In the genomic region with DNA sequence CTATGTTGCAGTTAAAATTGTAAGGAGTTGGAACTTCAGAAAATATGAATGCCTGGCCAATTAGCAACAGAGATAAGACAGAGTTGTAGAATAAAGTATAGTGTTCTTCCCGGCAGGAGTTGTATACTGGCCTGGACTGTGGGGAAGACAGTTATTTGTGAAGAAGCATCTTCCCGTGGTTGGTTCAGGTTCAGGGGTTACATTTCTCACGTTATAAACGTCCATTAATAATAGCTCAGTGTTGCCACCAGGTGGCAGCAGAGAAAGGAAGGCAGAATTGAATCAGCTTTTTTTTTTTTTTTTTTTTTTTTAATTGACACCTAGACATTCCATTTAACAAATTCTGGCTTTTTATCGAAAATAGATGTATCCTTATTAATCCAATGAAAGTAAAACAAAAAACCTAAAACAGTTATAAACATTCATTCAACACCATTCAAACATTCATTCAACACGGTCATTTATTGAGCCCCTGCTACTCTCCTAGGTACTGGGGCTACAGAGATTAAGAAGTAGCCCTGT, we compare ENCODE assay signal across 9 cellular contexts.
DNase-seq lines count a peak whose midpoint lies in the region; ATAC-seq, FAIRE-seq and TF ChIP-seq lines count a peak whose summit lies in the region.
"Had no signal": no experiment of that assay in that cellular context is flagged by ENCODE, and none has a peak within 500 bp of the region (broad histone marks: within the 10 kb centered on the region; RNA-seq: fewer than 3 reads in every experiment).

No MANE protein-coding gene starts in this region.

- H3K4ac ChIP-seq in H1 (replicated peaks; ENCODE audit: insufficient read length, low read depth, low read length), result no peak overlapping the region

- CTCF ChIA-PET in activated CD4-positive, alpha-beta memory T cell treated with anti-CD3 and anti-CD28 coated beads, Interleukin-2, amount 10 ng/mL, durations not matched to agents 7 days and 5 days (lab: Charles Lee), result interaction anchor here (0.6 to 3.2 kb wide), 37 partner anchors 10 to 1618 kb away, joined by 3 to 36 read pairs (median 4); no protein-coding TSS in a partner anchor
- CTCF ChIA-PET in H1 (lab: Charles Lee; ENCODE audit: partially characterized antibody), result interaction anchor here (0.6 to 3.3 kb wide), 54 partner anchors 9 to 944 kb away, joined by 3 to 47 read pairs (median 4); no protein-coding TSS in a partner anchor

- H3K27me3 Mint-ChIP-seq in activated CD4-positive, alpha-beta memory T cell treated with anti-CD3 and anti-CD28 coated beads, Interleukin-2, amount 10 ng/mL, durations not matched to agents 7 days and 5 days, result peaks cover 24% of the 10 kb centered on the region

- H2BK12ac ChIP-seq in H1 (ENCODE audit: low read depth, low read length), result no peak overlapping the region

- no peak overlapping the region for H3K27ac ChIP-seq in H1 (ENCODE audit: low read depth, low read length)

- H3K36me3 Mint-ChIP-seq in activated CD4-positive, alpha-beta memory T cell treated with anti-CD3 and anti-CD28 coated beads, Interleukin-2, amount 10 ng/mL, durations not matched to agents 7 days and 5 days (ENCODE audit: low read depth), result no peaks in the 10 kb centered on the region

- H3K9ac ChIP-seq in H1 (replicated peaks in 1 of 4; ENCODE audit: extremely low read depth in 1 of 4, low read depth in 3 of 4, low read length in 3 of 4), result no peak overlapping the region

- no peak overlapping the region for H4K8ac ChIP-seq in H1 (ENCODE audit: extremely low read depth, insufficient read depth, low read length)

- peak; percentile 10 to 53 (median 32) for DNase-seq in activated CD4-positive, CD25-positive, alpha-beta regulatory T cell (lab: John Stamatoyannopoulos, UW)
- peak; percentile 10 to 34 for DNase-seq in NCI-H446 (lab: John Stamatoyannopoulos, UW)
- DNase-seq in activated CD4-positive, alpha-beta memory T cell treated with anti-CD3 and anti-CD28 coated beads, Interleukin-2, amount 10 ng/mL, durations not matched to agents 7 days and 5 days, result peak; percentile 61
- peak in 1 of 2 experiments; percentile 60 for DNase-seq in H1 (ENCODE audit: low read depth in 1 of 2, low spot score in 2 of 2)
- DNase-seq in myocyte (ENCODE audit: low read depth), result peak; percentile 71
- DNase-seq in superior temporal gyrus (ENCODE audit: extremely low spot score), result peak; percentile 78
- no peak for DNase-seq in OCI-M2 (lab: John Stamatoyannopoulos, UW; ENCODE audit: unreplicated experiment)

- no peaks in the 10 kb centered on the region for H3K36me3 ChIP-seq in H1 (ENCODE audit: control insufficient read depth in 2 of 4, insufficient read depth in 4 of 4, low read length in 3 of 4)

- no peak overlapping the region for H3K23ac ChIP-seq in H1 (ENCODE audit: insufficient read length)

- H3K18ac ChIP-seq in H1 (ENCODE audit: extremely low read depth, low read length), result no peak overlapping the region

- H3K14ac ChIP-seq in H1 (ENCODE audit: insufficient read length), result no peak overlapping the region

- H2BK5ac ChIP-seq in H1 (ENCODE audit: low read depth, low read length), result no peak overlapping the region

- no peak overlapping the region for H3K4me3 ChIP-seq in H1 (ENCODE audit: extremely low read depth in 1 of 4, insufficient read depth in 2 of 4, low read depth in 3 of 4, low read length in 4 of 4)

- no peak overlapping the region for H3K4me2 ChIP-seq in H1 (ENCODE audit: insufficient read depth in 1 of 2, low read depth in 2 of 2, low read length in 2 of 2)

- no peak overlapping the region for H2BK20ac ChIP-seq in H1 (ENCODE audit: low read length)

- TF ChIP-seq CTCF in H1 (IDR thresholded peaks at IDR 0.05; ENCODE audit: control extremely low read depth in 1 of 3, insufficient read depth in 1 of 3, low read depth in 1 of 3, low read length in 3 of 3), result peak in 2 of 3 experiments; percentile 60 to 62; a peak in 3 of 4 replicates

- POLR2A ChIA-PET in activated CD4-positive, alpha-beta memory T cell treated with anti-CD3 and anti-CD28 coated beads, Interleukin-2, amount 10 ng/mL, durations not matched to agents 7 days and 5 days (lab: Charles Lee), result no interaction called here
- POLR2A ChIA-PET in H1 (lab: Charles Lee; ENCODE audit: partially characterized antibody), result no interaction called here

- TF ChIP-seq EP300 in H1 (IDR thresholded peaks at IDR 0.05; ENCODE audit: borderline replicate concordance in 1 of 2, low read depth in 2 of 2, low read length in 2 of 2), result no peak

- no peak for TF ChIP-seq POLR2A in H1 (IDR thresholded peaks at IDR 0.05; ENCODE audit: control extremely low read depth in 1 of 2, low read depth in 2 of 2, low read length in 2 of 2)

- WGBS in H1 (ENCODE audit: extremely low coverage in 1 of 2, insufficient coverage in 1 of 2, insufficient read length in 1 of 2, insufficient replicate concordance in 2 of 2, low coverage in 1 of 2, low lambda C conversion rate in 2 of 2, missing lambda C conversion rate in 1 of 2), 2 experiments, result 37 to 100% methylated on average over 1 to 6 of the region's 6 CpGs

- no peak overlapping the region for H2AK5ac ChIP-seq in H1 (ENCODE audit: low read depth, low read length)

- H3K27me3 ChIP-seq in H1 (replicated peaks in 1 of 4; ENCODE audit: control insufficient read depth in 3 of 4, extremely low read depth in 1 of 4, insufficient read depth in 3 of 4, low read length in 3 of 4), result no peaks in the 10 kb centered on the region

- no peak overlapping the region for H2AFZ ChIP-seq in H1 (ENCODE audit: low read length)

- no peaks in the 10 kb centered on the region for H3K79me2 ChIP-seq in H1 (ENCODE audit: control insufficient read depth in 1 of 2, insufficient read depth in 2 of 2, low read length in 2 of 2)

- FAIRE-seq in H1 (lab: Jason Lieb, UNC), result no peak
- FAIRE-seq: GM18507 had no signal

- no peaks in the 10 kb centered on the region for H3K9me3 Mint-ChIP-seq in activated CD4-positive, alpha-beta memory T cell treated with anti-CD3 and anti-CD28 coated beads, Interleukin-2, amount 10 ng/mL, durations not matched to agents 7 days and 5 days

- H3K4me3 Mint-ChIP-seq in activated CD4-positive, alpha-beta memory T cell treated with anti-CD3 and anti-CD28 coated beads, Interleukin-2, amount 10 ng/mL, durations not matched to agents 7 days and 5 days, result no peak overlapping the region

- H3K4me1 Mint-ChIP-seq in activated CD4-positive, alpha-beta memory T cell treated with anti-CD3 and anti-CD28 coated beads, Interleukin-2, amount 10 ng/mL, durations not matched to agents 7 days and 5 days, result peaks cover 4% of the 10 kb centered on the region

- no peaks in the 10 kb centered on the region for H3K79me1 ChIP-seq in H1 (ENCODE audit: low read depth, low read length)

- H3K27ac Mint-ChIP-seq in activated CD4-positive, alpha-beta memory T cell treated with anti-CD3 and anti-CD28 coated beads, Interleukin-2, amount 10 ng/mL, durations not matched to agents 7 days and 5 days, result no peak overlapping the region

- H4K91ac ChIP-seq in H1 (replicated peaks; ENCODE audit: insufficient read length, low read length), result no peak overlapping the region

- no peaks in the 10 kb centered on the region for H3K23me2 ChIP-seq in H1 (ENCODE audit: low read depth, low read length)

- no peak overlapping the region for H3K56ac ChIP-seq in H1 (replicated peaks; ENCODE audit: insufficient read length, low read depth, low read length)

- no peaks in the 10 kb centered on the region for H3K4me1 ChIP-seq in H1 (replicated peaks in 1 of 4; ENCODE audit: control insufficient read depth in 3 of 4, insufficient read depth in 4 of 4, low read length in 3 of 4)

- no peak overlapping the region for H2BK120ac ChIP-seq in H1 (replicated peaks; ENCODE audit: low read depth, low read length)

- peaks cover 0 to 3% of the 10 kb centered on the region in 2 experiments for H4K20me1 ChIP-seq in H1 (replicated peaks in 1 of 2; ENCODE audit: control insufficient read depth in 1 of 2, insufficient read depth in 2 of 2, low read length in 2 of 2)

- no peaks in the 10 kb centered on the region for H3K9me3 ChIP-seq in H1 (ENCODE audit: insufficient read depth in 2 of 2, low read depth in 1 of 2, low read length in 1 of 2)

- no peak for ATAC-seq in activated CD4-positive, CD25-positive, alpha-beta regulatory T cell treated with anti-CD3 and anti-CD28 coated beads, Interleukin-2, amount 50 U/mL, for 24 hours

- H4K5ac ChIP-seq in H1 (ENCODE audit: insufficient read length, low read depth, low read length), result no peak overlapping the region

- no peak overlapping the region for H2BK15ac ChIP-seq in H1 (ENCODE audit: low read length)

- peak; percentile 48 to 61 for TF ChIP-seq RAD21 in H1 (IDR thresholded peaks at IDR 0.05 in 1 of 2, conservative IDR thresholded peaks at IDR 0.05 in 1 of 2; ENCODE audit: low read depth in 2 of 2, low read length in 2 of 2)

TF ChIP-seq in H1, 55 proteins besides CTCF, POLR2A, EP300 and RAD21:
- TF ChIP-seq SP2 (IDR thresholded peaks at IDR 0.05; ENCODE audit: low read length) (no peak), BACH1 (IDR thresholded peaks at IDR 0.05; ENCODE audit: low read length) (0 out of 2 replicates have a peak, but pooled peaks have one; percentile 38), EZH2 (IDR thresholded peaks at IDR 0.05; ENCODE audit: low read depth, low read length, severe bottlenecking) (no peak), YY1 (IDR thresholded peaks at IDR 0.05; ENCODE audit: low read depth, low read length) (peak; percentile 30; the same call in 1 of the 2 replicates), MAFK (IDR thresholded peaks at IDR 0.05; ENCODE audit: low read depth, low read length) (no peak)
- TF ChIP-seq, protein P1, sequence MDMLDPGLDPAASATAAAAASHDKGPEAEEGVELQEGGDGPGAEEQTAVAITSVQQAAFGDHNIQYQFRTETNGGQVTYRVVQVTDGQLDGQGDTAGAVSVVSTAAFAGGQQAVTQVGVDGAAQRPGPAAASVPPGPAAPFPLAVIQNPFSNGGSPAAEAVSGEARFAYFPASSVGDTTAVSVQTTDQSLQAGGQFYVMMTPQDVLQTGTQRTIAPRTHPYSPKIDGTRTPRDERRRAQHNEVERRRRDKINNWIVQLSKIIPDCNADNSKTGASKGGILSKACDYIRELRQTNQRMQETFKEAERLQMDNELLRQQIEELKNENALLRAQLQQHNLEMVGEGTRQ (IDR thresholded peaks at IDR 0.05; ENCODE audit: low read length), result no peak
